Comparison of ENCODE assay signal across 13 cellular contexts in the genomic region with DNA sequence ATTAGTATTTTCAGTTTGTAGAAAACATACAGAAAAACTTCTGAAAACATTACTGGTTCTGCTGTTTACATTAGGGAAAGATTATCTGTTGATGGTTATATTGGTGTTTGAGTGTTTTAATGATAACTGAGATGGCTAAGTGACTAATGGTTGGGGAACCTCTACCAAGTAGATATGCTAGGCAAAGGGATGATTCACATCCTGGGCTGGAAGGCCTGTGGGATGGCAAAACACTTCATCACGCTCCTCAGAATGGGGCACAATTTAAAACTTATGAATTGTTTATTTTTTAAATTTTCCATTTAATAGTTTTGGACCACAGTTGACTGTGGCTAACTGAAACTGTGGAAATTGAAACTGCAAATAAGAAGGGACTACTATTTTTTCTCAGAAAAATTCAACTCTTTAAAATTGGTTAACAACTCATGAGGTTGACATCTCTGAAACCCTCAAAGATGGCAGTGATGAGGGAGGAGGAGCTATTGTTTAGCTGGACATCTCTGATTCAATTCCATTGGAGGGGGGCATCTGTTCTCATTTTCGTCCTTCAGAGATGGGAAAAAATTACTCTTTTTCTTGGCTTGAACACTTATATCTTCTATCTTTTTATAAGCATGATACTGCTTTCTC. TPM values are rescaled to one million over a fixed set of nuclear protein-coding genes. Genes with fewer than 3 reads are reported as not detected.
DNase-seq lines count a peak whose midpoint lies in the region; ATAC-seq and TF ChIP-seq lines count a peak whose summit lies in the region.
"Had no signal": no experiment of that assay in that cellular context is flagged by ENCODE, and none has a peak within 500 bp of the region (broad histone marks: within the 10 kb centered on the region; RNA-seq: fewer than 3 reads in every experiment).

No MANE protein-coding gene starts in this region.

- peak; percentile 81 for ATAC-seq in SK-N-SH treated with all-trans-retinoic acid at 6 μM for 48 hours
- ATAC-seq in HG02973 (IDR thresholded peaks at IDR 0.05; ENCODE audit: unreplicated experiment) = no peak
- ATAC-seq: gastrocnemius medialis had no signal

- H3K27ac Mint-ChIP-seq in MCF 10A (ENCODE audit: low read depth, unreplicated experiment) = peak overlapping the region; percentile 54

- CTCF ChIA-PET in MCF 10A (lab: Yijun Ruan, JAX) = interaction anchor here (0.9 to 2.6 kb wide), 11 partner anchors 8 to 615 kb away, joined by 3 to 34 read pairs (median 4); no protein-coding TSS in a partner anchor

- peaks cover 6% of the 10 kb centered on the region for H3K4me1 Mint-ChIP-seq in MCF 10A (ENCODE audit: insufficient read depth, unreplicated experiment)

- DNase-seq in MCF 10A (ENCODE audit: unreplicated experiment) (peak; percentile 68), breast epithelium (ENCODE audit: low spot score in 2 of 2) (no peak), fibroblast of lung (ENCODE audit: low read depth in 2 of 2) (peak; percentile 62 to 93), stromal cell of bone marrow (ENCODE audit: low read depth) (peak; percentile 71), NCI-H82 treated with DMSO at 0.1 percent for 48 hours (lab: John Stamatoyannopoulos, UW; ENCODE audit: unreplicated experiment) (no peak), T1000 (lab: John Stamatoyannopoulos, UW) (no peak)
- DNase-seq: Caco-2, gastrocnemius medialis, NCI-H446 treated with DMSO at 0.1 percent for 48 hours had no signal

- H3K4me2 ChIP-seq in fibroblast of lung (ENCODE audit: extremely low read depth, insufficient read depth, low read length) = peak overlapping the region; percentile 49

- no peaks in the 10 kb centered on the region for H3K36me3 Mint-ChIP-seq in MCF 10A (ENCODE audit: insufficient read depth, unreplicated experiment)
- H3K36me3 Mint-ChIP-seq: activated naive CD4-positive, alpha-beta T cell treated with anti-CD3 and anti-CD28 coated beads, Interleukin-2, amount 50 U/mL, for 72 hours had no signal

- no peak overlapping the region for H3K9ac ChIP-seq in fibroblast of lung (ENCODE audit: insufficient read depth, low read length)

- no peaks in the 10 kb centered on the region for H3K27me3 Mint-ChIP-seq in MCF 10A (ENCODE audit: insufficient read depth, unreplicated experiment)

- BruUV-seq in MCF 10A (replicated peaks; lab: Mats Ljungman, UMichigan) = no TSS peak

- H3K9me3 ChIP-seq in breast epithelium = no peaks in the 10 kb centered on the region
- no peaks in the 10 kb centered on the region for H3K9me3 ChIP-seq in fibroblast of lung (ENCODE audit: control insufficient read depth, insufficient read depth, low read depth, low read length)
- H3K9me3 ChIP-seq: Caco-2, gastrocnemius medialis, suprapubic skin had no signal

- H3K4me3 ChIP-seq in breast epithelium (no peak overlapping the region), fibroblast of lung (replicated peaks in 1 of 4; ENCODE audit: control extremely low read depth in 1 of 4, insufficient read depth in 1 of 4, low read depth in 3 of 4, low read length in 4 of 4) (no peak overlapping the region)
- H3K4me3 ChIP-seq: gastrocnemius medialis, suprapubic skin had no signal

- no peak overlapping the region for H3K27ac ChIP-seq in breast epithelium
- H3K27ac ChIP-seq in fibroblast of lung (ENCODE audit: insufficient read depth, low read length) = peak overlapping the region; percentile 18
- H3K27ac ChIP-seq: gastrocnemius medialis, suprapubic skin had no signal

- intact Hi-C loops in MCF 10A (cut with micrococcal nuclease) (no loop called here), breast epithelium (cut with DNase I; ENCODE audit: low total_unique reads) (no loop called here)

- H3K4me1 ChIP-seq in breast epithelium (no peaks in the 10 kb centered on the region), fibroblast of lung (ENCODE audit: control insufficient read depth, extremely low read depth, insufficient read depth, low read length) (peaks cover 5% of the 10 kb centered on the region)
- H3K4me1 ChIP-seq: suprapubic skin had no signal

- no peaks in the 10 kb centered on the region for H3K36me3 ChIP-seq in breast epithelium
- H3K36me3 ChIP-seq in fibroblast of lung (ENCODE audit: control insufficient read depth, insufficient read depth, low read length) = no peaks in the 10 kb centered on the region
- H3K36me3 ChIP-seq: gastrocnemius medialis, suprapubic skin had no signal

- no peaks in the 10 kb centered on the region for H4K20me1 ChIP-seq in fibroblast of lung (ENCODE audit: control insufficient read depth, extremely low read depth, insufficient read depth, low read length)

- no peak overlapping the region for H2AFZ ChIP-seq in fibroblast of lung (ENCODE audit: low read length)

- no peak for TF ChIP-seq CTCF in MCF 10A (IDR thresholded peaks at IDR 0.05; ENCODE audit: unreplicated experiment)
- no peak for TF ChIP-seq CTCF in breast epithelium (IDR thresholded peaks at IDR 0.05)
- no peak for TF ChIP-seq CTCF in fibroblast of lung (conservative IDR thresholded peaks at IDR 0.05 in 1 of 2, IDR thresholded peaks at IDR 0.05 in 1 of 2; ENCODE audit: low read depth in 1 of 2, low read length in 2 of 2)

- POLR2A ChIA-PET in MCF 10A (lab: Yijun Ruan, JAX) = interaction anchor here (1.0 kb wide), 1 partner anchor 8 kb away, joined by 4 read pairs; no protein-coding TSS in a partner anchor

- H3K9me3 Mint-ChIP-seq in MCF 10A (ENCODE audit: unreplicated experiment) = no peaks in the 10 kb centered on the region
- H3K9me3 Mint-ChIP-seq: activated naive CD4-positive, alpha-beta T cell treated with anti-CD3 and anti-CD28 coated beads, Interleukin-2, amount 50 U/mL, for 72 hours had no signal

- no peak overlapping the region for H3K4me3 Mint-ChIP-seq in MCF 10A (ENCODE audit: unreplicated experiment)

- no peaks in the 10 kb centered on the region for H3K79me2 ChIP-seq in fibroblast of lung (ENCODE audit: control insufficient read depth, insufficient read depth, low read length)

- no peak for TF ChIP-seq POLR2A in breast epithelium (IDR thresholded peaks at IDR 0.05)

- H3K27me3 ChIP-seq in breast epithelium = no peaks in the 10 kb centered on the region
- H3K27me3 ChIP-seq in fibroblast of lung (ENCODE audit: control insufficient read depth, insufficient read depth, low read length) = no peaks in the 10 kb centered on the region
- H3K27me3 ChIP-seq: gastrocnemius medialis, suprapubic skin had no signal

TF ChIP-seq in SK-N-SH treated with all-trans-retinoic acid at 6 μM for 48 hours, 23 proteins besides CTCF, POLR2A, EP300 and RAD21:
- TF ChIP-seq ISL1 (CRISPR knock-in tag; IDR thresholded peaks at IDR 0.05) = 0 out of 2 replicates have a peak, but pooled peaks have one; percentile 26
- TF ChIP-seq ZC3H10 (CRISPR knock-in tag; IDR thresholded peaks at IDR 0.05) = no peak
- TF ChIP-seq RARB (CRISPR knock-in tag; IDR thresholded peaks at IDR 0.05) = no peak

RNA-seq across cellular contexts. Expression of gene PLCXD2, which starts 21.2 kb away (rescaled TPM):
- total RNA-seq in MCF 10A (2022) (2.8 TPM in 2 replicates), breast epithelium (1 to 10 TPM in 1 of 3 donors, under 1 TPM in 2; 0.16 to 1.3 (median 0.33) TPM), fibroblast of lung (0.26 and 0.33 TPM in 2 replicates)
- 0.17 and 0.24 TPM in 2 replicates for polyA plus RNA-seq in fibroblast of lung
- polyA plus RNA-seq in fibroblast of lung (2012) = 0.13 and 0.14 TPM in 2 replicates
- 0.07 and 0.63 TPM in 2 replicates for polyA minus RNA-seq in fibroblast of lung (ENCODE audit: low replicate concordance)

Comparison
In these comparisons a context has a peak if more than half of its experiments do, and no peak if none do; other contexts are left out.
1. DNase-seq: peak in MCF 10A (single experiment), fibroblast of lung (2 of 2) and stromal cell of bone marrow (single experiment); none in breast epithelium (0 of 2), NCI-H82 treated with DMSO at 0.1 percent for 48 hours (single experiment) and T1000 (single experiment).